Comparison of ENCODE assay signal across 27 cellular contexts in the genomic region with DNA sequence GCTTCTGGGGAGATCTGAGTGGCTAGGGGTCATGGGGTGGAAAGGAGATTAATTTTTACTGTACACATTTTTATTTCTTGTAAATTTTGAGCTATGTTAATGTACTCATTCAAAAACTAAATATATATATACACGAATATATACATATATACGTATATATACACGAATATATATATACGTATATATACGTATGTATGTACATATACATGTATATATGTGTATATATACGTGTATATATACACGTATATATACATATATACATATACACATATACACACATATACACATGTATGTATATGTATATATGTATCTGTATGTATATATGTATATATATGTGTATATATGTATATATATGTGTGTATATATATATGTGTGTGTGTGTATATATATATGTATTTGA.
"Had no signal": no experiment of that assay in that cellular context is flagged by ENCODE, and none has a peak within 500 bp of the region (broad histone marks: within the 10 kb centered on the region; RNA-seq: fewer than 3 reads in every experiment).

No MANE protein-coding gene starts in this region.

- H3K36me3 ChIP-seq: adrenal gland had no signal

- FAIRE-seq: frontal cortex had no signal

- H3K9me3 ChIP-seq: adrenal gland, body of pancreas had no signal

- DNase-seq: activated CD4-positive, alpha-beta memory T cell treated with anti-CD3 and anti-CD28 coated beads for 36 hours; activated CD4-positive, alpha-beta T cell treated with anti-CD3 and anti-CD28 coated beads for 36 hours; activated CD4-positive, alpha-beta T cell treated with anti-CD3 and anti-CD28 coated beads, Interleukin-2, amount 10 ng/mL, durations not matched to agents 24 days and 14 days; activated CD4-positive, CD25-positive, alpha-beta regulatory T cell; activated CD4-positive, CD25-positive, alpha-beta regulatory T cell treated with anti-CD3 and anti-CD28 coated beads, Interleukin-2, amount 50 U/mL, for 72 hours; activated CD8-positive, alpha-beta memory T cell treated with anti-CD3 and anti-CD28 coated beads, Interleukin-2, amount 10 ng/mL, durations not matched to agents 7 days and 5 days; activated CD8-positive, alpha-beta memory T cell treated with anti-CD3 and anti-CD28 coated beads, Interleukin-2, amount 50 U/mL, for 4 hours; activated CD8-positive, alpha-beta T cell treated with anti-CD3 and anti-CD28 coated beads, Interleukin-2, amount 10 ng/mL, durations not matched to agents 7 days and 5 days; activated effector memory CD4-positive, alpha-beta T cell treated with anti-CD3 and anti-CD28 coated beads, Interleukin-2, amount 50 U/mL, for 16 hours; activated naive CD4-positive, alpha-beta T cell treated with anti-CD3 and anti-CD28 coated beads for 36 hours; activated naive CD8-positive, alpha-beta T cell treated with anti-CD3 and anti-CD28 coated beads for 36 hours; activated naive CD8-positive, alpha-beta T cell treated with anti-CD3 and anti-CD28 coated beads, Interleukin-2, amount 50 U/mL, for 24 hours; activated T-cell treated with anti-CD3 and anti-CD28 coated beads, Interleukin-2, amount 50 U/mL, for 1 hour; activated T-cell treated with anti-CD3 and anti-CD28 coated beads, Interleukin-2, amount 50 U/mL, for 48 hours; adrenal gland; amygdala; aorta; body of pancreas; dorsolateral prefrontal cortex; effector memory CD4-positive, alpha-beta T cell; endodermal cell; foreskin fibroblast; head of caudate nucleus; hippocampal formation had no signal

- ATAC-seq: activated CD4-positive, alpha-beta T cell treated with anti-CD3 and anti-CD28 coated beads for 36 hours; activated CD8-positive, alpha-beta memory T cell treated with anti-CD3 and anti-CD28 coated beads, Interleukin-2, amount 10 ng/mL, durations not matched to agents 7 days and 5 days; activated CD8-positive, alpha-beta T cell treated with anti-CD3 and anti-CD28 coated beads, Interleukin-2, amount 10 ng/mL, durations not matched to agents 7 days and 5 days; activated naive CD8-positive, alpha-beta T cell treated with anti-CD3 and anti-CD28 coated beads, Interleukin-2, amount 50 U/mL, for 24 hours; body of pancreas; esophagus mucosa had no signal

- H3K27me3 ChIP-seq: adrenal gland had no signal

- H3K27ac ChIP-seq: adrenal gland, body of pancreas, coronary artery, dorsolateral prefrontal cortex had no signal

- H3K4me3 ChIP-seq: adrenal gland, body of pancreas, coronary artery, dorsolateral prefrontal cortex had no signal
